19 cellular contexts compared by ENCODE assay signal in genomic region chr14:77339407-77339806, GRCh38. TPM values are rescaled to one million over a fixed set of nuclear protein-coding genes. Genes with fewer than 3 reads are reported as not detected.
A peak's percentile ranks its signal among the peaks of the same experiment; 100 is the strongest.
DNase-seq lines count a peak whose midpoint lies in the region; ATAC-seq and TF ChIP-seq lines count a peak whose summit lies in the region.
"Had no signal": no experiment of that assay in that cellular context is flagged by ENCODE, and none has a peak within 500 bp of the region (broad histone marks: within the 10 kb centered on the region; RNA-seq: fewer than 3 reads in every experiment).

No MANE protein-coding gene starts in this region.

- H3K27ac ChIP-seq in HUES64 (ENCODE audit: low read depth, low read length) (peak overlapping the region; percentile 86), iPS-20b (ENCODE audit: low read length) (peak overlapping the region; percentile 90)
- H3K27ac ChIP-seq: left ventricle myocardium inferior, upper lobe of right lung had no signal

- DNase-seq in AG09319 (ENCODE audit: extremely low read depth, low read depth) = peak; percentile 14
- DNase-seq in cardiac fibroblast (ENCODE audit: low read depth in 2 of 2) = peak; percentile 21 to 79
- no peak for DNase-seq in activated CD8-positive, alpha-beta memory T cell treated with anti-CD3 and anti-CD28 coated beads, Interleukin-2, amount 50 U/mL, for 48 hours
- DNase-seq in NCI-H2081 treated with DMSO at 0.1 percent for 48 hours (lab: John Stamatoyannopoulos, UW) = no peak
- no peak for DNase-seq in superior temporal gyrus (ENCODE audit: extremely low spot score)
- DNase-seq: activated CD4-positive, alpha-beta T cell treated with anti-CD3 and anti-CD28 coated beads, Interleukin-2, amount 50 U/mL, for 1 hour; activated naive CD8-positive, alpha-beta T cell treated with anti-CD3 and anti-CD28 coated beads, Interleukin-2, amount 10 ng/mL, durations not matched to agents 7 days and 5 days; activated T-cell treated with anti-CD3 and anti-CD28 coated beads, Interleukin-2, amount 50 U/mL, for 48 hours; hypothalamus; left ventricle myocardium inferior; NCI-H2029 treated with DMSO at 0.1 percent for 48 hours; NCI-H526 treated with DMSO at 0.1 percent for 48 hours; posterior cingulate gyrus; upper lobe of right lung had no signal

- TF ChIP-seq CTCF in AG09319 (IDR thresholded peaks at IDR 0.05; ENCODE audit: low read depth, low read length) = no peak
- TF ChIP-seq CTCF in cardiac fibroblast (IDR thresholded peaks at IDR 0.05; ENCODE audit: low read depth, low read length) = no peak

- no CpG with 5 or more reads among the region's 1 CpG for WGBS in HUES64

- no peak overlapping the region for H3K9ac ChIP-seq in HUES64 (ENCODE audit: low read depth, low read length)
- H3K9ac ChIP-seq in iPS-20b (ENCODE audit: low read depth, low read length) = peak overlapping the region; percentile 3; the same call in 1 of the 2 replicates

- H3K9me3 ChIP-seq in HUES64 (ENCODE audit: insufficient read depth, low read depth, low read length) (no peaks in the 10 kb centered on the region), iPS-20b (ENCODE audit: insufficient read depth, low read depth, low read length) (no peaks in the 10 kb centered on the region)
- H3K9me3 ChIP-seq: left ventricle myocardium inferior, upper lobe of right lung had no signal

- H3K4me3 ChIP-seq in HUES64 (ENCODE audit: low read length) = no peak overlapping the region
- no peak overlapping the region for H3K4me3 ChIP-seq in cardiac fibroblast (replicated peaks in 1 of 2; ENCODE audit: low read depth in 2 of 2, low read length in 2 of 2)
- H3K4me3 ChIP-seq in iPS-20b (ENCODE audit: low read length) = no peak overlapping the region; the same call in 1 of the 2 replicates
- H3K4me3 ChIP-seq: left ventricle myocardium inferior, upper lobe of right lung had no signal

- no peak for ATAC-seq in HG02610 (IDR thresholded peaks at IDR 0.05; ENCODE audit: unreplicated experiment)
- ATAC-seq: Panc1; stimulated activated effector memory CD8-positive, alpha-beta T cell treated with anti-CD3 and anti-CD28 coated beads, Interleukin-12 subunit alpha, Interleukin-12 subunit beta, amount 100 ng/mL, for 72 hours; upper lobe of right lung had no signal

- H3K27me3 ChIP-seq in HUES64 (ENCODE audit: insufficient read depth, low read length) = no peaks in the 10 kb centered on the region
- H3K27me3 ChIP-seq in iPS-20b (ENCODE audit: insufficient read depth, low read length) = no peaks in the 10 kb centered on the region
- H3K27me3 ChIP-seq: upper lobe of right lung had no signal

- H3K36me3 ChIP-seq in HUES64 (ENCODE audit: insufficient read depth, low read length) (peaks cover 16% of the 10 kb centered on the region), iPS-20b (ENCODE audit: insufficient read depth, low read depth, low read length) (peaks cover 11% of the 10 kb centered on the region; the same call in 1 of the 2 replicates)

- H3K4me1 ChIP-seq in HUES64 (ENCODE audit: insufficient read depth, low read length) = peaks cover 65% of the 10 kb centered on the region
- H3K4me1 ChIP-seq in iPS-20b (ENCODE audit: insufficient read depth, low read length) = peaks cover 55% of the 10 kb centered on the region
- H3K4me1 ChIP-seq: left ventricle myocardium inferior, upper lobe of right lung had no signal

RNA-seq across cellular contexts. Expression of gene GSTZ1, which starts 18.6 kb away (rescaled TPM):
- 30.8 TPM for polyA plus RNA-seq in HUES64 (2013, experiment 1 of 2)
- 33.0 TPM for polyA plus RNA-seq in HUES64 (2013, experiment 2 of 2)

RNA-seq across cellular contexts. Expression of gene POMT2, which starts 18.7 kb away (rescaled TPM):
- 18.3 TPM for polyA plus RNA-seq in HUES64 (2013, experiment 1 of 2)
- 20.2 TPM for polyA plus RNA-seq in HUES64 (2013, experiment 2 of 2)

RNA-seq across cellular contexts. Expression of gene TMED8, which starts 37.5 kb away (rescaled TPM):
- polyA plus RNA-seq in HUES64 (2013, experiment 1 of 2) = 6.3 TPM
- polyA plus RNA-seq in HUES64 (2013, experiment 2 of 2) = 8.5 TPM

RNA-seq across cellular contexts. Expression of gene SAMD15, which starts 37.8 kb away (rescaled TPM):
- polyA plus RNA-seq in HUES64 (2013, experiment 1 of 2) = 1.3 TPM
- polyA plus RNA-seq in HUES64 (2013, experiment 2 of 2) = 0.51 TPM

Comparison
In these comparisons a context has a peak if more than half of its experiments do, and no peak if none do; other contexts are left out.
1. DNase-seq: peak in AG09319 (single experiment) and cardiac fibroblast (2 of 2); none in activated CD8-positive, alpha-beta memory T cell treated with anti-CD3 and anti-CD28 coated beads, Interleukin-2, amount 50 U/mL, for 48 hours (single experiment), NCI-H2081 treated with DMSO at 0.1 percent for 48 hours (single experiment) and superior temporal gyrus (single experiment).